In genomic region chr15:77064118-77064517, GRCh38 we compare ENCODE assay signal across 2 cellular contexts.
TF ChIP-seq lines count a peak whose summit lies in the region.

No MANE protein-coding gene starts in this region.

TF ChIP-seq in A549, 52 proteins besides CTCF, POLR2A, EP300 and RAD21:
- TF ChIP-seq ATOH8 (CRISPR knock-in tag; IDR thresholded peaks at IDR 0.05; ENCODE audit: low read depth) (no peak), CHD2 (IDR thresholded peaks at IDR 0.05; ENCODE audit: low read length, partially characterized antibody) (no peak), ZSCAN20 (CRISPR knock-in tag; IDR thresholded peaks at IDR 0.05) (no peak), HDAC2 (IDR thresholded peaks at IDR 0.05) (no peak), SREBF2 (IDR thresholded peaks at IDR 0.05) (no peak), TP53 (CRISPR knock-in tag; IDR thresholded peaks at IDR 0.05) (no peak), ESRRA (IDR thresholded peaks at IDR 0.05; ENCODE audit: borderline replicate concordance, low read length) (no peak), KDM1A (IDR thresholded peaks at IDR 0.05; ENCODE audit: low read depth) (no peak), HOXB13 (CRISPR knock-in tag; IDR thresholded peaks at IDR 0.05; ENCODE audit: low read depth) (no peak), POLR2AphosphoS2 (conservative IDR thresholded peaks at IDR 0.05; ENCODE audit: low read length) (no peak), MYC (IDR thresholded peaks at IDR 0.05; ENCODE audit: borderline replicate concordance, low read length) (no peak), FOXS1 (CRISPR knock-in tag; IDR thresholded peaks at IDR 0.05) (no peak), PHF8 (IDR thresholded peaks at IDR 0.05; ENCODE audit: borderline replicate concordance, low read depth) (no peak), GATA3 (IDR thresholded peaks at IDR 0.05; ENCODE audit: borderline replicate concordance) (no peak), BHLHE40 (IDR thresholded peaks at IDR 0.05; ENCODE audit: low read depth, low read length) (no peak), CBX2 (IDR thresholded peaks at IDR 0.05; ENCODE audit: borderline replicate concordance, low read depth) (no peak), JUNB (IDR thresholded peaks at IDR 0.05) (no peak)
- TF ChIP-seq, protein P1, sequence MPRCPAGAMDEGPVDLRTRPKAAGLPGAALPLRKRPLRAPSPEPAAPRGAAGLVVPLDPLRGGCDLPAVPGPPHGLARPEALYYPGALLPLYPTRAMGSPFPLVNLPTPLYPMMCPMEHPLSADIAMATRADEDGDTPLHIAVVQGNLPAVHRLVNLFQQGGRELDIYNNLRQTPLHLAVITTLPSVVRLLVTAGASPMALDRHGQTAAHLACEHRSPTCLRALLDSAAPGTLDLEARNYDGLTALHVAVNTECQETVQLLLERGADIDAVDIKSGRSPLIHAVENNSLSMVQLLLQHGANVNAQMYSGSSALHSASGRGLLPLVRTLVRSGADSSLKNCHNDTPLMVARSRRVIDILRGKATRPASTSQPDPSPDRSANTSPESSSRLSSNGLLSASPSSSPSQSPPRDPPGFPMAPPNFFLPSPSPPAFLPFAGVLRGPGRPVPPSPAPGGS (IDR thresholded peaks at IDR 0.05), result no peak

TF ChIP-seq in endothelial cell of umbilical vein, 7 proteins besides CTCF, POLR2A, EP300 and RAD21 (continued from another document):
- TF ChIP-seq MAX (IDR thresholded peaks at IDR 0.05; ENCODE audit: insufficient read depth, insufficient read length) (no peak), JUN (IDR thresholded peaks at IDR 0.05; ENCODE audit: borderline replicate concordance, insufficient read depth, insufficient read length, low read depth) (no peak), MYC (IDR thresholded peaks at IDR 0.05; ENCODE audit: low read depth, low read length) (no peak)
